ENCODE assay signal across 1 cellular context in the genomic region with DNA sequence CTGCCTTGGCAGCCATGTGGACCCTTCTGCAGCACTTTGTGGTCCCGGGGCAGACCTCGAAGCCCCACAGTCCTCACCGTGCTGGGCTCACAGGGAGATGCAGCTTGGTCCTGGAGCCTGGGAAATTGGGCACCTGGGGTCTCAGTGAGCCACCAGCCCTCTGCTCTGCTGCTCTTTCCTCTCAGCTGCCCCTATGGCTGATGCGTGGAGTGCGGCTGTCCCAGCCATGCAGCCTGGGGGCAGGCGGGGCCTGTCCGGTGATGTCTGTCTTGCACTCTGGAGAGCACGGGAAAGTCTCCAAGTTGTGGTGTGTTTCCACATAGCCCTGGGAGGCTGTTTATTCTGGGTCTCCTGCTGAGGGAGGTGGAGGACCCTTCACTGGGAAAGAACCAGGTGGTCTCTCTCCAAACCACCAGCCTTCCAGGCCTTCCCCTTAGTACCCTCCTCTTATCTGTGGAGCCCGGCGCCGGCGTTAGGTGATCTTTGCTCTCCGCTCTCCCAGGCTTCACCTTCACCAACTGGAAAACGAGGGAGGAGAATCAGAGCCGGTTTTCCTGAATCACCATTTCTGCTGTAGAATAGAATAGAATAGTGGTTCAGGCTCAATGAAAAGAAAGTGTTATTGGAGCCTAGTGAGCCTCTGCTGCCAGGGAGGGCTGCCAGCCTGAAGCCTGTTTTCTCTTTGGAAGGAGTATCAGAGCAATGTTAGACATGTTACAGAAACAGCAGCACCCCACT.
TF ChIP-seq lines count a peak whose summit lies in the region.

No MANE protein-coding gene starts in this region.

TF ChIP-seq in HepG2, 621 proteins besides CTCF, POLR2A, EP300 and RAD21 (continued from another document and continues in another):
- no peak for TF ChIP-seq MIER3 (CRISPR knock-in tag; IDR thresholded peaks at IDR 0.05; ENCODE audit: borderline replicate concordance)
- TF ChIP-seq SMARCE1 (IDR thresholded peaks at IDR 0.05; ENCODE audit: borderline replicate concordance), result no peak
- no peak for TF ChIP-seq FOSL1 (CRISPR knock-in tag; IDR thresholded peaks at IDR 0.05; ENCODE audit: borderline replicate concordance)
- no peak for TF ChIP-seq CC2D1A (CRISPR knock-in tag; IDR thresholded peaks at IDR 0.05)
- TF ChIP-seq MAFF (IDR thresholded peaks at IDR 0.05; ENCODE audit: low read depth, low read length), result no peak
- no peak for TF ChIP-seq EEA1 (CRISPR knock-in tag; IDR thresholded peaks at IDR 0.05; ENCODE audit: borderline replicate concordance)
- TF ChIP-seq, protein P1, sequence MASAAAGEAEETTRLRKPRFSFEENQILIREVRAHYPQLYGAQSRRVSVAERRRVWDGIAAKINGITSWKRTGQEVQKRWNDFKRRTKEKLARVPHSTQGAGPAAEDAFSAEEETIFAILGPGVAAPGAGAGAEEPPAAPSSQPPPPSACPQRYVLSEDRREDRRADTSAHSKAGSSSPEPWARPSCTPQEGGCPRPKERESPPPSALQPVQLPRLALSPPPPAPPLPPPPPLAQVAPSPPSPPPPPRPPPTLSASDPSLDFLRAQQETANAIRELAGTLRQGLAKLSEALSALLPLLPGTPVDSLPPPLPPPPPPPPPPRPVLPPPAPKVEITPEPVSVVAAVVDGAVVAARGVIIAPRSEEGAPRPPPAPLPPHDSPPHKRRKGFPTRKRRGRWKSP (CRISPR knock-in tag; IDR thresholded peaks at IDR 0.05), result no peak
- no peak for TF ChIP-seq CHCHD3 (CRISPR knock-in tag; IDR thresholded peaks at IDR 0.05)
- TF ChIP-seq PITX1 (CRISPR knock-in tag; IDR thresholded peaks at IDR 0.05), result peak; percentile 54; the same call in 1 of the 2 replicates
- no peak for TF ChIP-seq SNAPC2 (CRISPR knock-in tag; IDR thresholded peaks at IDR 0.05)
- TF ChIP-seq NCOA1 (CRISPR knock-in tag; IDR thresholded peaks at IDR 0.05), result no peak
- TF ChIP-seq TOE1 (CRISPR knock-in tag; IDR thresholded peaks at IDR 0.05), result no peak
- TF ChIP-seq, protein P2, sequence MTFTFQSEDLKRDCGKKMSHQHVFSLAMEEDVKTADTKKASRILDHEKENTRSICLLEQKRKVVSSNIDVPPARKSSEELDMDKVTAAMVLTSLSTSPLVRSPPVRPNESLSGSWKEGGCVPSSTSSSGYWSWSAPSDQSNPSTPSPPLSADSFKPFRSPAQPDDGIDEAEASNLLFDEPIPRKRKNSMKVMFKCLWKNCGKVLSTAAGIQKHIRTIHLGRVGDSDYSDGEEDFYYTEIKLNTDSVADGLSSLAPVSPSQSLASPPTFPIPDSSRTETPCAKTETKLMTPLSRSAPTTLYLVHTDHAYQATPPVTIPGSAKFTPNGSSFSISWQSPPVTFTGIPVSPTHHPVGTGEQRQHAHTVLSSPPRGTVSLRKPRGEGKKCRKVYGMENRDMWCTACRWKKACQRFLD (CRISPR knock-in tag; IDR thresholded peaks at IDR 0.05; ENCODE audit: borderline replicate concordance), result no peak
- TF ChIP-seq KLF9 (CRISPR knock-in tag; IDR thresholded peaks at IDR 0.05; ENCODE audit: low read depth), result no peak
- TF ChIP-seq, protein P3, sequence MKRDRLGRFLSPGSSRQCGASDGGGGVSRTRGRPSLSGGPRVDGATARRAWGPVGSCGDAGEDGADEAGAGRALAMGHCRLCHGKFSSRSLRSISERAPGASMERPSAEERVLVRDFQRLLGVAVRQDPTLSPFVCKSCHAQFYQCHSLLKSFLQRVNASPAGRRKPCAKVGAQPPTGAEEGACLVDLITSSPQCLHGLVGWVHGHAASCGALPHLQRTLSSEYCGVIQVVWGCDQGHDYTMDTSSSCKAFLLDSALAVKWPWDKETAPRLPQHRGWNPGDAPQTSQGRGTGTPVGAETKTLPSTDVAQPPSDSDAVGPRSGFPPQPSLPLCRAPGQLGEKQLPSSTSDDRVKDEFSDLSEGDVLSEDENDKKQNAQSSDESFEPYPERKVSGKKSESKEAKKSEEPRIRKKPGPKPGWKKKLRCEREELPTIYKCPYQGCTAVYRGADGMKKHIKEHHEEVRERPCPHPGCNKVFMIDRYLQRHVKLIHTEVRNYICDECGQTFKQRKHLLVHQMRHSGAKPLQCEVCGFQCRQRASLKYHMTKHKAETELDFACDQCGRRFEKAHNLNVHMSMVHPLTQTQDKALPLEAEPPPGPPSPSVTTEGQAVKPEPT (CRISPR knock-in tag; IDR thresholded peaks at IDR 0.05; ENCODE audit: low read depth), result no peak
- TF ChIP-seq ZNF382 (CRISPR knock-in tag; IDR thresholded peaks at IDR 0.05; ENCODE audit: borderline replicate concordance), result no peak
- TF ChIP-seq, protein P4, sequence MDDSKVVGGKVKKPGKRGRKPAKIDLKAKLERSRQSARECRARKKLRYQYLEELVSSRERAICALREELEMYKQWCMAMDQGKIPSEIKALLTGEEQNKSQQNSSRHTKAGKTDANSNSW (CRISPR knock-in tag; IDR thresholded peaks at IDR 0.05; ENCODE audit: borderline replicate concordance), result no peak
- TF ChIP-seq, protein P5, sequence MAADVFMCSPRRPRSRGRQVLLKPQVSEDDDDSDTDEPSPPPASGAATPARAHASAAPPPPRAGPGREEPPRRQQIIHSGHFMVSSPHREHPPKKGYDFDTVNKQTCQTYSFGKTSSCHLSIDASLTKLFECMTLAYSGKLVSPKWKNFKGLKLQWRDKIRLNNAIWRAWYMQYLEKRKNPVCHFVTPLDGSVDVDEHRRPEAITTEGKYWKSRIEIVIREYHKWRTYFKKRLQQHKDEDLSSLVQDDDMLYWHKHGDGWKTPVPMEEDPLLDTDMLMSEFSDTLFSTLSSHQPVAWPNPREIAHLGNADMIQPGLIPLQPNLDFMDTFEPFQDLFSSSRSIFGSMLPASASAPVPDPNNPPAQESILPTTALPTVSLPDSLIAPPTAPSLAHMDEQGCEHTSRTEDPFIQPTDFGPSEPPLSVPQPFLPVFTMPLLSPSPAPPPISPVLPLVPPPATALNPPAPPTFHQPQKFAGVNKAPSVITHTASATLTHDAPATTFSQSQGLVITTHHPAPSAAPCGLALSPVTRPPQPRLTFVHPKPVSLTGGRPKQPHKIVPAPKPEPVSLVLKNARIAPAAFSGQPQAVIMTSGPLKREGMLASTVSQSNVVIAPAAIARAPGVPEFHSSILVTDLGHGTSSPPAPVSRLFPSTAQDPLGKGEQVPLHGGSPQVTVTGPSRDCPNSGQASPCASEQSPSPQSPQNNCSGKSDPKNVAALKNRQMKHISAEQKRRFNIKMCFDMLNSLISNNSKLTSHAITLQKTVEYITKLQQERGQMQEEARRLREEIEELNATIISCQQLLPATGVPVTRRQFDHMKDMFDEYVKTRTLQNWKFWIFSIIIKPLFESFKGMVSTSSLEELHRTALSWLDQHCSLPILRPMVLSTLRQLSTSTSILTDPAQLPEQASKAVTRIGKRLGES (CRISPR knock-in tag; IDR thresholded peaks at IDR 0.05; ENCODE audit: borderline replicate concordance), result no peak
- TF ChIP-seq ZNF660 (CRISPR knock-in tag; IDR thresholded peaks at IDR 0.05; ENCODE audit: borderline replicate concordance, low read depth), result no peak
- no peak for TF ChIP-seq ZNF619 (CRISPR knock-in tag; IDR thresholded peaks at IDR 0.05)
- TF ChIP-seq, protein P6, sequence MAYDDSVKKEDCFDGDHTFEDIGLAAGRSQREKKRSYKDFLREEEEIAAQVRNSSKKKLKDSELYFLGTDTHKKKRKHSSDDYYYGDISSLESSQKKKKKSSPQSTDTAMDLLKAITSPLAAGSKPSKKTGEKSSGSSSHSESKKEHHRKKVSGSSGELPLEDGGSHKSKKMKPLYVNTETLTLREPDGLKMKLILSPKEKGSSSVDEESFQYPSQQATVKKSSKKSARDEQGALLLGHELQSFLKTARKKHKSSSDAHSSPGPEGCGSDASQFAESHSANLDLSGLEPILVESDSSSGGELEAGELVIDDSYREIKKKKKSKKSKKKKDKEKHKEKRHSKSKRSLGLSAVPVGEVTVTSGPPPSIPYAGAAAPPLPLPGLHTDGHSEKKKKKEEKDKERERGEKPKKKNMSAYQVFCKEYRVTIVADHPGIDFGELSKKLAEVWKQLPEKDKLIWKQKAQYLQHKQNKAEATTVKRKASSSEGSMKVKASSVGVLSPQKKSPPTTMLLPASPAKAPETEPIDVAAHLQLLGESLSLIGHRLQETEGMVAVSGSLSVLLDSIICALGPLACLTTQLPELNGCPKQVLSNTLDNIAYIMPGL (CRISPR knock-in tag; IDR thresholded peaks at IDR 0.05; ENCODE audit: borderline replicate concordance in 1 of 2, low read depth in 1 of 2), result peak in 1 of 2 experiments; percentile 25; a peak in 1 of 4 replicates
- no peak for TF ChIP-seq PRMT3 (CRISPR knock-in tag; IDR thresholded peaks at IDR 0.05; ENCODE audit: borderline replicate concordance, low read depth)
- no peak for TF ChIP-seq FLYWCH1 (CRISPR knock-in tag; IDR thresholded peaks at IDR 0.05)
- no peak for TF ChIP-seq SOX6 (IDR thresholded peaks at IDR 0.05)
- TF ChIP-seq SOX6 (CRISPR knock-in tag; IDR thresholded peaks at IDR 0.05), result no peak
- no peak for TF ChIP-seq KAT8 (CRISPR knock-in tag; IDR thresholded peaks at IDR 0.05)
- TF ChIP-seq, protein P7, sequence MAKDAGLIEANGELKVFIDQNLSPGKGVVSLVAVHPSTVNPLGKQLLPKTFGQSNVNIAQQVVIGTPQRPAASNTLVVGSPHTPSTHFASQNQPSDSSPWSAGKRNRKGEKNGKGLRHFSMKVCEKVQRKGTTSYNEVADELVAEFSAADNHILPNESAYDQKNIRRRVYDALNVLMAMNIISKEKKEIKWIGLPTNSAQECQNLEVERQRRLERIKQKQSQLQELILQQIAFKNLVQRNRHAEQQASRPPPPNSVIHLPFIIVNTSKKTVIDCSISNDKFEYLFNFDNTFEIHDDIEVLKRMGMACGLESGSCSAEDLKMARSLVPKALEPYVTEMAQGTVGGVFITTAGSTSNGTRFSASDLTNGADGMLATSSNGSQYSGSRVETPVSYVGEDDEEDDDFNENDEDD (CRISPR knock-in tag; IDR thresholded peaks at IDR 0.05; ENCODE audit: borderline replicate concordance), result 0 out of 2 replicates have a peak, but pooled peaks have one; percentile 21
- TF ChIP-seq, protein P8, sequence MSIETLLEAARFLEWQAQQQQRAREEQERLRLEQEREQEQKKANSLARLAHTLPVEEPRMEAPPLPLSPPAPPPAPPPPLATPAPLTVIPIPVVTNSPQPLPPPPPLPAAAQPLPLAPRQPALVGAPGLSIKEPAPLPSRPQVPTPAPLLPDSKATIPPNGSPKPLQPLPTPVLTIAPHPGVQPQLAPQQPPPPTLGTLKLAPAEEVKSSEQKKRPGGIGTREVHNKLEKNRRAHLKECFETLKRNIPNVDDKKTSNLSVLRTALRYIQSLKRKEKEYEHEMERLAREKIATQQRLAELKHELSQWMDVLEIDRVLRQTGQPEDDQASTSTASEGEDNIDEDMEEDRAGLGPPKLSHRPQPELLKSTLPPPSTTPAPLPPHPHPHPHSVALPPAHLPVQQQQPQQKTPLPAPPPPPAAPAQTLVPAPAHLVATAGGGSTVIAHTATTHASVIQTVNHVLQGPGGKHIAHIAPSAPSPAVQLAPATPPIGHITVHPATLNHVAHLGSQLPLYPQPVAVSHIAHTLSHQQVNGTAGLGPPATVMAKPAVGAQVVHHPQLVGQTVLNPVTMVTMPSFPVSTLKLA (IDR thresholded peaks at IDR 0.05), result no peak
- peak; percentile 23; the same call in 1 of the 2 replicates for TF ChIP-seq ZNF768 (CRISPR knock-in tag; IDR thresholded peaks at IDR 0.05)
- no peak for TF ChIP-seq PAX8 (CRISPR knock-in tag; IDR thresholded peaks at IDR 0.05; ENCODE audit: borderline replicate concordance)
- no peak for TF ChIP-seq THYN1 (CRISPR knock-in tag; IDR thresholded peaks at IDR 0.05; ENCODE audit: borderline replicate concordance, low read depth)
- TF ChIP-seq, protein P9, sequence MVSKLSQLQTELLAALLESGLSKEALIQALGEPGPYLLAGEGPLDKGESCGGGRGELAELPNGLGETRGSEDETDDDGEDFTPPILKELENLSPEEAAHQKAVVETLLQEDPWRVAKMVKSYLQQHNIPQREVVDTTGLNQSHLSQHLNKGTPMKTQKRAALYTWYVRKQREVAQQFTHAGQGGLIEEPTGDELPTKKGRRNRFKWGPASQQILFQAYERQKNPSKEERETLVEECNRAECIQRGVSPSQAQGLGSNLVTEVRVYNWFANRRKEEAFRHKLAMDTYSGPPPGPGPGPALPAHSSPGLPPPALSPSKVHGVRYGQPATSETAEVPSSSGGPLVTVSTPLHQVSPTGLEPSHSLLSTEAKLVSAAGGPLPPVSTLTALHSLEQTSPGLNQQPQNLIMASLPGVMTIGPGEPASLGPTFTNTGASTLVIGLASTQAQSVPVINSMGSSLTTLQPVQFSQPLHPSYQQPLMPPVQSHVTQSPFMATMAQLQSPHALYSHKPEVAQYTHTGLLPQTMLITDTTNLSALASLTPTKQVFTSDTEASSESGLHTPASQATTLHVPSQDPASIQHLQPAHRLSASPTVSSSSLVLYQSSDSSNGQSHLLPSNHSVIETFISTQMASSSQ (IDR thresholded peaks at IDR 0.05; ENCODE audit: low read depth), result no peak
- TF ChIP-seq, protein P9 (CRISPR knock-in tag; IDR thresholded peaks at IDR 0.05; ENCODE audit: borderline replicate concordance), result no peak
- TF ChIP-seq, protein P10, sequence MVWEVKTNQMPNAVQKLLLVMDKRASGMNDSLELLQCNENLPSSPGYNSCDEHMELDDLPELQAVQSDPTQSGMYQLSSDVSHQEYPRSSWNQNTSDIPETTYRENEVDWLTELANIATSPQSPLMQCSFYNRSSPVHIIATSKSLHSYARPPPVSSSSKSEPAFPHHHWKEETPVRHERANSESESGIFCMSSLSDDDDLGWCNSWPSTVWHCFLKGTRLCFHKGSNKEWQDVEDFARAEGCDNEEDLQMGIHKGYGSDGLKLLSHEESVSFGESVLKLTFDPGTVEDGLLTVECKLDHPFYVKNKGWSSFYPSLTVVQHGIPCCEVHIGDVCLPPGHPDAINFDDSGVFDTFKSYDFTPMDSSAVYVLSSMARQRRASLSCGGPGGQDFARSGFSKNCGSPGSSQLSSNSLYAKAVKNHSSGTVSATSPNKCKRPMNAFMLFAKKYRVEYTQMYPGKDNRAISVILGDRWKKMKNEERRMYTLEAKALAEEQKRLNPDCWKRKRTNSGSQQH (CRISPR knock-in tag; IDR thresholded peaks at IDR 0.05; ENCODE audit: low read depth), result no peak
- TF ChIP-seq DPF2 (CRISPR knock-in tag; IDR thresholded peaks at IDR 0.05; ENCODE audit: borderline replicate concordance, low read depth), result 0 out of 2 replicates have a peak, but pooled peaks have one; percentile 35
- TF ChIP-seq STAT5B (CRISPR knock-in tag; IDR thresholded peaks at IDR 0.05), result no peak
- no peak for TF ChIP-seq ARID2 (CRISPR knock-in tag; IDR thresholded peaks at IDR 0.05; ENCODE audit: borderline replicate concordance)
- TF ChIP-seq, protein P11, sequence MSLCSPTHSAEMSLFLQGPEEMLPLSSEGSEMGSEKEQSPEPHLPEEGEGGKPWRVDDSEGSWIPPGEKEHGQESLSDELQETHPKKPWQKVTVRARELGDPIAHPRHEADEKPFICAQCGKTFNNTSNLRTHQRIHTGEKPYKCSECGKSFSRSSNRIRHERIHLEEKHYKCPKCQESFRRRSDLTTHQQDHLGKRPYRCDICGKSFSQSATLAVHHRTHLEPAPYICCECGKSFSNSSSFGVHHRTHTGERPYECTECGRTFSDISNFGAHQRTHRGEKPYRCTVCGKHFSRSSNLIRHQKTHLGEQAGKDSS (CRISPR knock-in tag; IDR thresholded peaks at IDR 0.05; ENCODE audit: borderline replicate concordance, low read depth), result 0 out of 2 replicates have a peak, but pooled peaks have one; percentile 32
- TF ChIP-seq PPARG (CRISPR knock-in tag; conservative IDR thresholded peaks at IDR 0.05), result no peak
